10 cellular contexts compared by ENCODE assay signal in the genomic region with DNA sequence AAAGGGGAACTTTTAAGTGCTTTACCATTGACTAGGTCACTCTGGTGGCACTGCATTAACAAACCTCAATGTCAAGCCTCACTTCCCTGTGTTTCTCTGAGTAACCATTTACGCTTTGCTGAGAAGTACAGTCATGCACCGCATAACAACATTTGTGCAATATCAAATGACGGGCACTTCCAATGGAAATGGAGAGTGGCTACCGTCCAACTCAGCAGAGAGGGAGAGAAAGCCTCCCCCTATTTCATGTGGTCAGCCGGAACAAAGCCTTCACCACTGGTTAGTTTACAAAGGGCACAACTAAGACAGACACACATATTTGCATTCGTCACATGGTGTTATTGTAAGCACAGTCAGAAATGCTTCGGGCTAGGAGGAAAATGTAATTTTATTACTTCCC.
DNase-seq lines count a peak whose midpoint lies in the region; ATAC-seq and TF ChIP-seq lines count a peak whose summit lies in the region.
"Had no signal": no experiment of that assay in that cellular context is flagged by ENCODE, and none has a peak within 500 bp of the region (broad histone marks: within the 10 kb centered on the region; RNA-seq: fewer than 3 reads in every experiment).

No MANE protein-coding gene starts in this region.

- H3K4me3 ChIP-seq in epithelial cell of esophagus (ENCODE audit: low read length) (no peak overlapping the region), skeletal muscle cell (ENCODE audit: low read depth, low read length) (no peak overlapping the region)

- no peak for ATAC-seq in GM21786 (IDR thresholded peaks at IDR 0.05; ENCODE audit: unreplicated experiment)
- ATAC-seq: HCT116; naive thymus-derived CD4-positive, alpha-beta T cell had no signal

- no peak for TF ChIP-seq CTCF in epithelial cell of esophagus (IDR thresholded peaks at IDR 0.05; ENCODE audit: insufficient read depth, low read depth, low read length, missing control alignments)

- DNase-seq in HT-29 (ENCODE audit: low spot score) (peak; percentile 91), NCI-H774 (lab: John Stamatoyannopoulos, UW) (peak; percentile 79), epithelial cell of esophagus (ENCODE audit: low read depth) (peak; percentile 94), skeletal muscle cell (ENCODE audit: low read depth) (peak; percentile 69), D341Med (ENCODE audit: low spot score) (no peak), hepatic stellate cell (ENCODE audit: low spot score) (no peak), germinal center (ENCODE audit: low spot score) (no peak)
- DNase-seq: naive thymus-derived CD4-positive, alpha-beta T cell had no signal

Comparison
In these comparisons a context has a peak if more than half of its experiments do, and no peak if none do; other contexts are left out.
1. DNase-seq: peak in HT-29 (single experiment), NCI-H774 (single experiment), epithelial cell of esophagus (single experiment) and skeletal muscle cell (single experiment); none in D341Med (single experiment), hepatic stellate cell (single experiment) and germinal center (single experiment).